ENCODE assay signal across 18 cellular contexts in the genomic region with DNA sequence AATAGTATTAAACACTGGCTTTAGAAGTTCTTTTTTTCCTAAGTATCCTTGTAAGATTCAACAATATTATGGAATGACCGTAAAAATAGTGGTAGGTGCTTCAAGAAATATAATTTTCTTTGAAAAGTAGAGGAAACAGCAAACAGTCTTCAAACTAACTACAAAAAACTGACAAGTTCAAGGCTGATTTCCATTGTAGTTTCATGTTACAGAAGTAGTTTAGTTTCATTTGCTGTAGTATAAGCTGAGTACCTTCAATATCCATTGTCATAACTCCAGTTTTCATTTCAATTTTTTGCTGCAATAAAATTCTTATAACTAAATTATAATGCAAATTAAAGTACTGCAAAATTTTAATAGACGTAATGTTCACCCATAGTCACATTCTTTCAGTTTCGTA. TPM values are rescaled to one million over a fixed set of nuclear protein-coding genes. Genes with fewer than 3 reads are reported as not detected.
A peak's percentile ranks its signal among the peaks of the same experiment; 100 is the strongest.
DNase-seq lines count a peak whose midpoint lies in the region; ATAC-seq, FAIRE-seq and TF ChIP-seq lines count a peak whose summit lies in the region.
"Had no signal": no experiment of that assay in that cellular context is flagged by ENCODE, and none has a peak within 500 bp of the region (broad histone marks: within the 10 kb centered on the region; RNA-seq: fewer than 3 reads in every experiment).

No MANE protein-coding gene starts in this region.

- H3K4me1 Mint-ChIP-seq in CD4-positive, CD25-positive, alpha-beta regulatory T cell, result peaks cover 51 to 67% (median 58%) of the 10 kb centered on the region in 4 donors
- H3K4me1 Mint-ChIP-seq in activated B cell treated with CpG ODN at 0.5 μM for 24 hours, result peaks cover 64% of the 10 kb centered on the region

- POLR2A ChIA-PET in activated B cell treated with CpG ODN at 0.5 μM for 24 hours (lab: Charles Lee), result interaction anchor here (1.3 to 5.4 kb wide), 3 partner anchors 12 to 19 kb away, joined by 3 to 40 read pairs (median 36); a partner anchor contains a TSS

- H3K27ac Mint-ChIP-seq in CD4-positive, CD25-positive, alpha-beta regulatory T cell, result peak overlapping the region in 2 of 3 donors; percentile 31 to 50
- H3K27ac Mint-ChIP-seq in activated B cell treated with CpG ODN at 0.5 μM for 24 hours, result peak overlapping the region; percentile 46
- H3K27ac Mint-ChIP-seq: CD8-positive, alpha-beta memory T cell had no signal

- peak overlapping the region; percentile 36 for H3K27ac ChIP-seq in CD4-positive, CD25-positive, alpha-beta regulatory T cell (ENCODE audit: insufficient read depth, low read length, poor library complexity, severe bottlenecking)
- H3K27ac ChIP-seq: 22Rv1 had no signal

- H3K27me3 Mint-ChIP-seq in CD4-positive, CD25-positive, alpha-beta regulatory T cell, result no peaks in the 10 kb centered on the region
- H3K27me3 Mint-ChIP-seq in activated B cell treated with CpG ODN at 0.5 μM for 24 hours, result no peaks in the 10 kb centered on the region
- H3K27me3 Mint-ChIP-seq: CD8-positive, alpha-beta memory T cell had no signal

- no peak for DNase-seq in CD4-positive, CD25-positive, alpha-beta regulatory T cell
- DNase-seq in GM19239 (ENCODE audit: insufficient read length, low spot score) (no peak), activated B cell treated with CpG ODN at 0.5 μM for 24 hours (no peak), cortex of kidney (lab: John Stamatoyannopoulos, UW) (no peak), NCI-H446 (lab: John Stamatoyannopoulos, UW) (no peak), NCI-H146 treated with DMSO at 0.1 percent for 48 hours (lab: John Stamatoyannopoulos, UW; ENCODE audit: unreplicated experiment) (no peak)
- DNase-seq: Caco-2; CD8-positive, alpha-beta memory T cell; DND-41; GDM1; IMR-90; KBM-7 had no signal

- peak overlapping the region; percentile 49 for H3K4me3 ChIP-seq in CD4-positive, CD25-positive, alpha-beta regulatory T cell (ENCODE audit: low read depth, low read length)
- H3K4me3 ChIP-seq: HAP-1 had no signal

- H3K9me3 ChIP-seq in CD4-positive, CD25-positive, alpha-beta regulatory T cell (ENCODE audit: control insufficient read depth in 2 of 2, low read length in 2 of 2), result no peaks in the 10 kb centered on the region
- H3K9me3 ChIP-seq: Caco-2, HAP-1 had no signal

- H3K4me1 ChIP-seq in CD4-positive, CD25-positive, alpha-beta regulatory T cell (ENCODE audit: control insufficient read depth, insufficient read depth, low read length, poor library complexity, severe bottlenecking), result peaks cover 15% of the 10 kb centered on the region
- H3K4me1 ChIP-seq: Caco-2 had no signal

- no peak for TF ChIP-seq CTCF in activated B cell treated with CpG ODN at 0.5 μM for 24 hours (IDR thresholded peaks at IDR 0.05)

- intact Hi-C loops in activated B cell treated with CpG ODN at 0.5 μM for 24 hours (cut with micrococcal nuclease), result loop anchor here (2.0 kb wide), 1 partner anchor 18 kb away; no protein-coding TSS in a partner anchor

- H3K36me3 ChIP-seq in CD4-positive, CD25-positive, alpha-beta regulatory T cell (ENCODE audit: control insufficient read depth, insufficient read depth, low read length), result no peaks in the 10 kb centered on the region
- H3K36me3 ChIP-seq: HAP-1 had no signal

- no peaks in the 10 kb centered on the region for H3K9me3 Mint-ChIP-seq in CD4-positive, CD25-positive, alpha-beta regulatory T cell
- H3K9me3 Mint-ChIP-seq in activated B cell treated with CpG ODN at 0.5 μM for 24 hours, result no peaks in the 10 kb centered on the region
- H3K9me3 Mint-ChIP-seq: CD8-positive, alpha-beta memory T cell had no signal

- peak; percentile 73 for FAIRE-seq in GM19239 (lab: Jason Lieb, UNC)
- FAIRE-seq: H1 had no signal

- CTCF ChIA-PET in activated B cell treated with CpG ODN at 0.5 μM for 24 hours (lab: Charles Lee), result interaction anchor here (1.3 to 1.8 kb wide), 2 partner anchors 18 to 19 kb away, joined by 4 to 6 read pairs; a partner anchor contains a TSS

- H3K27me3 ChIP-seq in CD4-positive, CD25-positive, alpha-beta regulatory T cell (ENCODE audit: control insufficient read depth, insufficient read depth, low read length), result no peaks in the 10 kb centered on the region

- peaks cover 8% of the 10 kb centered on the region for H3K36me3 Mint-ChIP-seq in CD4-positive, CD25-positive, alpha-beta regulatory T cell
- H3K36me3 Mint-ChIP-seq in activated B cell treated with CpG ODN at 0.5 μM for 24 hours (ENCODE audit: low read depth), result peaks cover 15% of the 10 kb centered on the region

- ATAC-seq in CD4-positive, CD25-positive, alpha-beta regulatory T cell (ENCODE audit: low read depth in 2 of 2), result no peak
- ATAC-seq in HG02885 (IDR thresholded peaks at IDR 0.05; ENCODE audit: poor library complexity, unreplicated experiment) (peak; percentile 45), activated B cell treated with CpG ODN at 0.5 μM for 24 hours (ENCODE audit: low read depth) (no peak), GM19328 (IDR thresholded peaks at IDR 0.05; ENCODE audit: unreplicated experiment) (no peak)

- peak overlapping the region in 2 of 4 donors; percentile 21 to 28 for H3K4me3 Mint-ChIP-seq in CD4-positive, CD25-positive, alpha-beta regulatory T cell
- no peak overlapping the region for H3K4me3 Mint-ChIP-seq in activated B cell treated with CpG ODN at 0.5 μM for 24 hours
- H3K4me3 Mint-ChIP-seq: CD14-positive monocyte; CD8-positive, alpha-beta memory T cell had no signal

RNA-seq across cellular contexts. Expression of a gene that starts 19.3 kb away (rescaled TPM):
- 96.6 TPM for total RNA-seq in CD4-positive, CD25-positive, alpha-beta regulatory T cell
- polyA plus RNA-seq in CD4-positive, CD25-positive, alpha-beta regulatory T cell, result 10 to 100 TPM; 28.8 to 43.2 (median 35.8) TPM
- total RNA-seq in activated B cell treated with CpG ODN at 0.5 μM for 24 hours, result 94.8 and 110 TPM in 2 replicates

RNA-seq across cellular contexts. Expression of a gene that starts 19.5 kb away (rescaled TPM):
- 35.9 TPM for total RNA-seq in CD4-positive, CD25-positive, alpha-beta regulatory T cell
- polyA plus RNA-seq in CD4-positive, CD25-positive, alpha-beta regulatory T cell, result 10 to 100 TPM; 30.1 to 47.6 (median 38.1) TPM
- 23.8 and 30.9 TPM in 2 replicates for total RNA-seq in activated B cell treated with CpG ODN at 0.5 μM for 24 hours
